Comparison of ENCODE assay signal across 17 cellular contexts in genomic region chr1:192552619-192553225, GRCh38. TPM values are rescaled to one million over a fixed set of nuclear protein-coding genes. Genes with fewer than 3 reads are reported as not detected.
DNase-seq lines count a peak whose midpoint lies in the region; ATAC-seq and TF ChIP-seq lines count a peak whose summit lies in the region.
"Had no signal": no experiment of that assay in that cellular context is flagged by ENCODE, and none has a peak within 500 bp of the region (broad histone marks: within the 10 kb centered on the region; RNA-seq: fewer than 3 reads in every experiment).

No MANE protein-coding gene starts in this region.

- POLR2A ChIA-PET in CD8-positive, alpha-beta T cell (lab: Charles Lee): no interaction called here
- POLR2A ChIA-PET in activated CD4-positive, alpha-beta memory T cell treated with anti-CD3 and anti-CD28 coated beads for 36 hours (lab: Charles Lee): interaction anchor here (2.2 kb wide), 1 partner anchor 8 kb away, joined by 6 read pairs; no protein-coding TSS in a partner anchor

- H3K4me1 ChIP-seq in CD8-positive, alpha-beta T cell (ENCODE audit: insufficient read depth, low read length): peaks cover 6% of the 10 kb centered on the region
- no peaks in the 10 kb centered on the region for H3K4me1 ChIP-seq in mucosa of descending colon (ENCODE audit: low read depth)
- H3K4me1 ChIP-seq: uterus had no signal

- no peak for TF ChIP-seq CTCF in CD8-positive, alpha-beta T cell (IDR thresholded peaks at IDR 0.05)
- no peak for TF ChIP-seq CTCF in mucosa of descending colon (IDR thresholded peaks at IDR 0.05)

- no peak overlapping the region for H3K27ac ChIP-seq in CD8-positive, alpha-beta T cell (ENCODE audit: low read depth, low read length)
- H3K27ac ChIP-seq: uterus had no signal

- H3K27me3 Mint-ChIP-seq in CD8-positive, alpha-beta T cell (ENCODE audit: low read depth): peaks cover 2% of the 10 kb centered on the region
- no peaks in the 10 kb centered on the region for H3K27me3 Mint-ChIP-seq in activated CD4-positive, alpha-beta memory T cell treated with anti-CD3 and anti-CD28 coated beads for 36 hours

- H3K36me3 ChIP-seq in CD8-positive, alpha-beta T cell (ENCODE audit: insufficient read depth, low read length): no peaks in the 10 kb centered on the region
- no peaks in the 10 kb centered on the region for H3K36me3 ChIP-seq in mucosa of descending colon (ENCODE audit: low read depth)
- H3K36me3 ChIP-seq: uterus had no signal

- H3K9me3 Mint-ChIP-seq in CD8-positive, alpha-beta T cell: no peaks in the 10 kb centered on the region
- no peaks in the 10 kb centered on the region for H3K9me3 Mint-ChIP-seq in activated CD4-positive, alpha-beta memory T cell treated with anti-CD3 and anti-CD28 coated beads for 36 hours
- H3K9me3 Mint-ChIP-seq: activated naive CD4-positive, alpha-beta T cell treated with anti-CD3 and anti-CD28 coated beads, Interleukin-2, amount 50 U/mL, for 72 hours; naive thymus-derived CD8-positive, alpha-beta T cell had no signal

- DNase-seq in CD8-positive, alpha-beta T cell: no peak
- DNase-seq in activated CD4-positive, alpha-beta memory T cell treated with anti-CD3 and anti-CD28 coated beads for 36 hours: no peak
- no peak for DNase-seq in DMS53 (lab: John Stamatoyannopoulos, UW)
- no peak for DNase-seq in SW 1271 (lab: John Stamatoyannopoulos, UW)
- DNase-seq in mucosa of descending colon: no peak
- DNase-seq: activated CD4-positive, alpha-beta T cell treated with anti-CD3 and anti-CD28 coated beads for 48 hours; cortex of kidney; naive thymus-derived CD8-positive, alpha-beta T cell; NCI-H1436; NCI-H82; SIG-M5; uterus had no signal

- intact Hi-C loops in CD8-positive, alpha-beta T cell (cut with DNase I, micrococcal nuclease): loop anchor here in 1 of 2 experiments (5.0 kb wide), 1 partner anchor 35 kb away; no protein-coding TSS in a partner anchor
- intact Hi-C loops in activated CD4-positive, alpha-beta memory T cell treated with anti-CD3 and anti-CD28 coated beads for 36 hours (cut with micrococcal nuclease): loop anchor here (5.0 kb wide), 1 partner anchor 255 kb away; the partner anchor contains the start of gene RGS2
- intact Hi-C loops in mucosa of descending colon (cut with DNase I, micrococcal nuclease): no loop called here

- H3K4me3 ChIP-seq in CD8-positive, alpha-beta T cell (ENCODE audit: low read depth, low read length): no peak overlapping the region
- no peak overlapping the region for H3K4me3 ChIP-seq in mucosa of descending colon
- H3K4me3 ChIP-seq: skin epidermis, uterus had no signal

- no peak overlapping the region for H3K4me3 Mint-ChIP-seq in CD8-positive, alpha-beta T cell
- peak overlapping the region; percentile 0 for H3K4me3 Mint-ChIP-seq in activated CD4-positive, alpha-beta memory T cell treated with anti-CD3 and anti-CD28 coated beads for 36 hours

- no peaks in the 10 kb centered on the region for H3K27me3 ChIP-seq in CD8-positive, alpha-beta T cell (ENCODE audit: insufficient read depth, low read length)
- H3K27me3 ChIP-seq: uterus had no signal

- H3K27ac Mint-ChIP-seq in CD8-positive, alpha-beta T cell: peak overlapping the region; percentile 6
- peak overlapping the region; percentile 20 for H3K27ac Mint-ChIP-seq in activated CD4-positive, alpha-beta memory T cell treated with anti-CD3 and anti-CD28 coated beads for 36 hours
- H3K27ac Mint-ChIP-seq: activated naive CD4-positive, alpha-beta T cell treated with anti-CD3 and anti-CD28 coated beads, Interleukin-2, amount 50 U/mL, for 72 hours had no signal

- no peaks in the 10 kb centered on the region for H3K9me3 ChIP-seq in CD8-positive, alpha-beta T cell (ENCODE audit: low read length)
- no peaks in the 10 kb centered on the region for H3K9me3 ChIP-seq in mucosa of descending colon
- H3K9me3 ChIP-seq: uterus had no signal

- CTCF ChIA-PET in CD8-positive, alpha-beta T cell (lab: Charles Lee): interaction anchor here (0.9 kb wide), 1 partner anchor 25 kb away, joined by 3 read pairs; no protein-coding TSS in a partner anchor
- CTCF ChIA-PET in activated CD4-positive, alpha-beta memory T cell treated with anti-CD3 and anti-CD28 coated beads for 36 hours (lab: Charles Lee): interaction anchor here (0.7 to 1.5 kb wide), 2 partner anchors 22 to 79 kb away, joined by 3 to 5 read pairs; no protein-coding TSS in a partner anchor

- ATAC-seq in CD8-positive, alpha-beta T cell: peak; percentile 18
- ATAC-seq in GM18873 (IDR thresholded peaks at IDR 0.05; ENCODE audit: low FRiP score, unreplicated experiment) (peak; percentile 24), HG02798 (IDR thresholded peaks at IDR 0.05; ENCODE audit: poor library complexity, unreplicated experiment) (peak; percentile 33), HG03469 (IDR thresholded peaks at IDR 0.05; ENCODE audit: unreplicated experiment) (no peak), mucosa of descending colon (no peak)
- ATAC-seq: activated naive CD4-positive, alpha-beta T cell treated with anti-CD3 and anti-CD28 coated beads, Interleukin-2, amount 50 U/mL, for 72 hours; naive thymus-derived CD8-positive, alpha-beta T cell had no signal

- no peaks in the 10 kb centered on the region for H3K36me3 Mint-ChIP-seq in CD8-positive, alpha-beta T cell
- H3K36me3 Mint-ChIP-seq in activated CD4-positive, alpha-beta memory T cell treated with anti-CD3 and anti-CD28 coated beads for 36 hours: no peaks in the 10 kb centered on the region
- H3K36me3 Mint-ChIP-seq: naive thymus-derived CD8-positive, alpha-beta T cell had no signal

- peaks cover 18% of the 10 kb centered on the region for H3K4me1 Mint-ChIP-seq in CD8-positive, alpha-beta T cell (ENCODE audit: low read depth)
- peaks cover 45% of the 10 kb centered on the region for H3K4me1 Mint-ChIP-seq in activated CD4-positive, alpha-beta memory T cell treated with anti-CD3 and anti-CD28 coated beads for 36 hours (ENCODE audit: low read depth)

RNA-seq across cellular contexts. Expression of gene RGS1, which starts 22.9 kb away (rescaled TPM):
- 100 to 1,000 TPM; 366 to 383 TPM for total RNA-seq in CD8-positive, alpha-beta T cell
- 10 to 100 TPM; 23.5 to 27.1 TPM for total RNA-seq in activated CD4-positive, alpha-beta memory T cell treated with anti-CD3 and anti-CD28 coated beads for 36 hours
- 10 to 100 TPM in 2 of 3 donors, 1 to 10 TPM in 1; 8.9 to 82.0 (median 20.6) TPM for total RNA-seq in mucosa of descending colon

Comparison
In these comparisons a context has a peak if more than half of its experiments do, and no peak if none do; other contexts are left out.
1. ATAC-seq: peak in CD8-positive, alpha-beta T cell (single experiment), GM18873 (single experiment) and HG02798 (single experiment); none in HG03469 (single experiment) and mucosa of descending colon (single experiment).
2. RNA of gene RGS1, which starts 22.9 kb away (total RNA-seq): 366 to 383 TPM in CD8-positive, alpha-beta T cell; 23.5 to 27.1 TPM in activated CD4-positive, alpha-beta memory T cell treated with anti-CD3 and anti-CD28 coated beads for 36 hours and 8.9 to 82.0 TPM in mucosa of descending colon; every median in the first group is over 4 times any median in the second.